In the genomic region with DNA sequence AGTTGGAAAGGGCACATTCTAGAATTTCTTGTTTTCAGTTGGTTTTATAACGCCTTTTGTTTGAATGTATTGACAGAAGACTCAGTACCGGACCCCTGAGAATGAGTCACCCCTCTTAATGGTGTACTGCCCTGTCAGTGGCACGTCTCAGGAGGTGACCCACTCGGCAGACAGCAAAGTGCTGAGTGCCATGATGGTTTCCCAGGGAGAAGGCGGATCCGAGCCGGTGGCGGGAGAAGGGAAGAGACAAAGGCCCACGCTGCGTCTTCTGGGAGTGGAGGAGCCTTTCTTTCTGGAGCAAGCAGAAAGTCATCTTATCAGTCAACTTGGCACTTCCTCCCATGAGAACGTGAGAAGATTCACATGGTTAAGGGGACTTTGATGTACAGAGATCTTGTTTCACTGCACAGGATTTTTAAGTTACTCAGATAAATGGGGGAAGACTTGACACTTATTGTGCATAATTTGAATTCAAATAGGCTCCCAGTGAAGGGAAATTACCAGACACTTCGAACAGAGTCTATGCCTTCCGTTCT, we compare ENCODE assay signal across 14 cellular contexts.
"Had no signal": no experiment of that assay in that cellular context is flagged by ENCODE, and none has a peak within 500 bp of the region (broad histone marks: within the 10 kb centered on the region; RNA-seq: fewer than 3 reads in every experiment).

No MANE protein-coding gene starts in this region.

- H3K36me3 ChIP-seq: esophagus muscularis mucosa, left ventricle myocardium inferior, right atrium auricular region, transverse colon had no signal

- DNase-seq: amniotic stem cell; effector CD4-positive, alpha-beta T cell; left ventricle myocardium inferior; naive B cell; stimulated activated CD4-positive, alpha-beta T cell treated with anti-CD3 and anti-CD28 coated beads, Interleukin-4, amount 100 ng/mL, for 24 hours; stimulated activated naive CD4-positive, alpha-beta T cell treated with Interleukin-2 at 50 U/mL for 16 hours; transverse colon had no signal

- H3K36me3 Mint-ChIP-seq: activated naive CD8-positive, alpha-beta T cell; naive B cell had no signal

- H3K27me3 ChIP-seq: right atrium auricular region had no signal

- H3K27ac Mint-ChIP-seq: activated naive CD8-positive, alpha-beta T cell; activated T-helper 2 cell treated with anti-CD3 and anti-CD28 coated beads, Interferon-gamma antibody, Interleukin-2, Interleukin-4, amounts not matched to agents 10 μg/mL and 5 μg/mL and 100 μg/mL, durations not matched to agents 14 hours and 24 hours and 36 hours; naive B cell; T-helper 2 cell treated with Interferon-gamma antibody and Interleukin-4, amounts not matched to agents 5 μg/mL and 100 μg/mL, for 36 hours had no signal

- H3K9me3 Mint-ChIP-seq: activated T-helper 2 cell treated with anti-CD3 and anti-CD28 coated beads, Interferon-gamma antibody, Interleukin-2, Interleukin-4, amounts not matched to agents 10 μg/mL and 5 μg/mL and 100 μg/mL, durations not matched to agents 14 hours and 24 hours and 36 hours; naive B cell; T-helper 2 cell treated with Interferon-gamma antibody and Interleukin-4, amounts not matched to agents 5 μg/mL and 100 μg/mL, for 36 hours had no signal

- H3K4me3 ChIP-seq: coronary artery, esophagus muscularis mucosa, left ventricle myocardium inferior, right atrium auricular region, skin epidermis, transverse colon had no signal

- H3K9me3 ChIP-seq: esophagus muscularis mucosa, left ventricle myocardium inferior, right atrium auricular region, transverse colon had no signal

- H3K27ac ChIP-seq: coronary artery, esophagus muscularis mucosa, left ventricle myocardium inferior, right atrium auricular region, skin epidermis, transverse colon had no signal

- H3K4me3 Mint-ChIP-seq: activated naive CD8-positive, alpha-beta T cell; naive B cell; T-helper 2 cell treated with Interferon-gamma antibody and Interleukin-4, amounts not matched to agents 5 μg/mL and 100 μg/mL, for 36 hours had no signal

- H3K4me1 Mint-ChIP-seq: naive B cell had no signal
